1 cellular context compared by ENCODE assay signal in the genomic region with DNA sequence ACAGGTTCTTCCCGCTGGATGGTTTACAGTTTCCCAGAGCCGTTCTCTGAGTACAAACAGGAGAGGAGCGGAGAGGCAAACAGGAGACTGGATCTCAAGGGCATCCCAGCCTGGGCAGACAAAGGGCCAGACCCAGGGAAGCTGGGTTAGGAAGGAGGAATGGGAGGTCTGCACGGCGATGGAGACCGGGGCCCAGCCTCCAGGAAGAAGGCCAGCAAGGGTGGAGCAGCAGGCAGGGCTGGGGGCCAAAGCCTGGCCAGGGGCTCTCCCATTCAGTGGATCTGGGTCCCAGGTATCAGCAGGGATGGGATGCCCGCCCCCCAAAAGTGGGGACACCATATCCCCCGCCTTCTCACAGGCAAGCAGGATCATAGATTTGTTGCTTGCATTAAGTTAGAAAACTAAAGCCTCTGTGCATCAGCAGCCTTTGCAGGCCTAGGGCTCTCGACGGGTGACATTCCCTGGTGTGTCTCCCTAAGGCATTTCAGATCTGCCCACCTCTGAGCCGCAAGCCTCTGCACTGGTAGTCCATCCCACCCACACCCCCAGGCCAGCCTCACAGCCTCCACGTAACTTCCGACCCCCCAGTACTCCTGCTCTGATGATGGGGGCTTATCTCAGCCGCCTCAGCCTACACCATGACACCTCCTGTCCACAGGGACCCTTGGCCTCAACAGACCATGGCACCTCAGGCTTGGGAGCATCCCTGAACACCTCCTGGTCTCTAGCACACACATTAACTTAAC.
TF ChIP-seq lines count a peak whose summit lies in the region.

No MANE protein-coding gene starts in this region.

TF ChIP-seq in GM23338, 12 proteins besides CTCF, POLR2A, EP300 and RAD21 (continued from another document):
- TF ChIP-seq, protein P1, sequence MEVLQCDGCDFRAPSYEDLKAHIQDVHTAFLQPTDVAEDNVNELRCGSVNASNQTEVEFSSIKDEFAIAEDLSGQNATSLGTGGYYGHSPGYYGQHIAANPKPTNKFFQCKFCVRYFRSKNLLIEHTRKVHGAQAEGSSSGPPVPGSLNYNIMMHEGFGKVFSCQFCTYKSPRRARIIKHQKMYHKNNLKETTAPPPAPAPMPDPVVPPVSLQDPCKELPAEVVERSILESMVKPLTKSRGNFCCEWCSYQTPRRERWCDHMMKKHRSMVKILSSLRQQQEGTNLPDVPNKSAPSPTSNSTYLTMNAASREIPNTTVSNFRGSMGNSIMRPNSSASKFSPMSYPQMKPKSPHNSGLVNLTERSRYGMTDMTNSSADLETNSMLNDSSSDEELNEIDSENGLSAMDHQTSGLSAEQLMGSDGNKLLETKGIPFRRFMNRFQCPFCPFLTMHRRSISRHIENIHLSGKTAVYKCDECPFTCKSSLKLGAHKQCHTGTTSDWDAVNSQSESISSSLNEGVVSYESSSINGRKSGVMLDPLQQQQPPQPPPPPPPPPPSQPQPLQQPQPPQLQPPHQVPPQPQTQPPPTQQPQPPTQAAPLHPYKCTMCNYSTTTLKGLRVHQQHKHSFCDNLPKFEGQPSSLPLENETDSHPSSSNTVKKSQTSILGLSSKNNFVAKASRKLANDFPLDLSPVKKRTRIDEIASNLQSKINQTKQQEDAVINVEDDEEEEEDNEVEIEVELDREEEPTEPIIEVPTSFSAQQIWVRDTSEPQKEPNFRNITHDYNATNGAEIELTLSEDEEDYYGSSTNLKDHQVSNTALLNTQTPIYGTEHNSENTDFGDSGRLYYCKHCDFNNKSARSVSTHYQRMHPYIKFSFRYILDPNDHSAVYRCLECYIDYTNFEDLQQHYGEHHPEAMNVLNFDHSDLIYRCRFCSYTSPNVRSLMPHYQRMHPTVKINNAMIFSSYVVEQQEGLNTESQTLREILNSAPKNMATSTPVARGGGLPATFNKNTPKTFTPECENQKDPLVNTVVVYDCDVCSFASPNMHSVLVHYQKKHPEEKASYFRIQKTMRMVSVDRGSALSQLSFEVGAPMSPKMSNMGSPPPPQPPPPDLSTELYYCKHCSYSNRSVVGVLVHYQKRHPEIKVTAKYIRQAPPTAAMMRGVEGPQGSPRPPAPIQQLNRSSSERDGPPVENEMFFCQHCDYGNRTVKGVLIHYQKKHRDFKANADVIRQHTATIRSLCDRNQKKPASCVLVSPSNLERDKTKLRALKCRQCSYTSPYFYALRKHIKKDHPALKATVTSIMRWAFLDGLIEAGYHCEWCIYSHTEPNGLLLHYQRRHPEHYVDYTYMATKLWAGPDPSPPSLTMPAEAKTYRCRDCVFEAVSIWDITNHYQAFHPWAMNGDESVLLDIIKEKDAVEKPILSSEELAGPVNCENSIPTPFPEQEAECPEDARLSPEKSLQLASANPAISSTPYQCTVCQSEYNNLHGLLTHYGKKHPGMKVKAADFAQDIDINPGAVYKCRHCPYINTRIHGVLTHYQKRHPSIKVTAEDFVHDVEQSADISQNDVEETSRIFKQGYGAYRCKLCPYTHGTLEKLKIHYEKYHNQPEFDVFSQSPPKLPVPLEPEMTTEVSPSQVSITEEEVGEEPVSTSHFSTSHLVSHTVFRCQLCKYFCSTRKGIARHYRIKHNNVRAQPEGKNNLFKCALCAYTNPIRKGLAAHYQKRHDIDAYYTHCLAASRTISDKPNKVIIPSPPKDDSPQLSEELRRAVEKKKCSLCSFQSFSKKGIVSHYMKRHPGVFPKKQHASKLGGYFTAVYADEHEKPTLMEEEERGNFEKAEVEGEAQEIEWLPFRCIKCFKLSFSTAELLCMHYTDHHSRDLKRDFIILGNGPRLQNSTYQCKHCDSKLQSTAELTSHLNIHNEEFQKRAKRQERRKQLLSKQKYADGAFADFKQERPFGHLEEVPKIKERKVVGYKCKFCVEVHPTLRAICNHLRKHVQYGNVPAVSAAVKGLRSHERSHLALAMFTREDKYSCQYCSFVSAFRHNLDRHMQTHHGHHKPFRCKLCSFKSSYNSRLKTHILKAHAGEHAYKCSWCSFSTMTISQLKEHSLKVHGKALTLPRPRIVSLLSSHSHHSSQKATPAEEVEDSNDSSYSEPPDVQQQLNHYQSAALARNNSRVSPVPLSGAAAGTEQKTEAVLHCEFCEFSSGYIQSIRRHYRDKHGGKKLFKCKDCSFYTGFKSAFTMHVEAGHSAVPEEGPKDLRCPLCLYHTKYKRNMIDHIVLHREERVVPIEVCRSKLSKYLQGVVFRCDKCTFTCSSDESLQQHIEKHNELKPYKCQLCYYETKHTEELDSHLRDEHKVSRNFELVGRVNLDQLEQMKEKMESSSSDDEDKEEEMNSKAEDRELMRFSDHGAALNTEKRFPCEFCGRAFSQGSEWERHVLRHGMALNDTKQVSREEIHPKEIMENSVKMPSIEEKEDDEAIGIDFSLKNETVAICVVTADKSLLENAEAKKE (CRISPR knock-in tag; IDR thresholded peaks at IDR 0.05) = no peak
- TF ChIP-seq ZNF331 (CRISPR knock-in tag; IDR thresholded peaks at IDR 0.05; ENCODE audit: low read depth) (no peak), CREB1 (CRISPR knock-in tag; IDR thresholded peaks at IDR 0.05; ENCODE audit: low read depth) (no peak), JUNB (IDR thresholded peaks at IDR 0.05; ENCODE audit: unreplicated experiment) (no peak), EZH2phosphoT487 (IDR thresholded peaks at IDR 0.05; ENCODE audit: unreplicated experiment) (no peak), EZH2 (IDR thresholded peaks at IDR 0.05; ENCODE audit: low read depth, unreplicated experiment) (no peak), STAT1 (IDR thresholded peaks at IDR 0.05; ENCODE audit: unreplicated experiment) (no peak), POLR2AphosphoS5 (IDR thresholded peaks at IDR 0.05; ENCODE audit: low read depth) (no peak), NANOG (IDR thresholded peaks at IDR 0.05; ENCODE audit: borderline replicate concordance) (no peak)
- TF ChIP-seq, protein P2, sequence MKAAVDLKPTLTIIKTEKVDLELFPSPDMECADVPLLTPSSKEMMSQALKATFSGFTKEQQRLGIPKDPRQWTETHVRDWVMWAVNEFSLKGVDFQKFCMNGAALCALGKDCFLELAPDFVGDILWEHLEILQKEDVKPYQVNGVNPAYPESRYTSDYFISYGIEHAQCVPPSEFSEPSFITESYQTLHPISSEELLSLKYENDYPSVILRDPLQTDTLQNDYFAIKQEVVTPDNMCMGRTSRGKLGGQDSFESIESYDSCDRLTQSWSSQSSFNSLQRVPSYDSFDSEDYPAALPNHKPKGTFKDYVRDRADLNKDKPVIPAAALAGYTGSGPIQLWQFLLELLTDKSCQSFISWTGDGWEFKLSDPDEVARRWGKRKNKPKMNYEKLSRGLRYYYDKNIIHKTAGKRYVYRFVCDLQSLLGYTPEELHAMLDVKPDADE (IDR thresholded peaks at IDR 0.05) = no peak
- TF ChIP-seq, protein P3, sequence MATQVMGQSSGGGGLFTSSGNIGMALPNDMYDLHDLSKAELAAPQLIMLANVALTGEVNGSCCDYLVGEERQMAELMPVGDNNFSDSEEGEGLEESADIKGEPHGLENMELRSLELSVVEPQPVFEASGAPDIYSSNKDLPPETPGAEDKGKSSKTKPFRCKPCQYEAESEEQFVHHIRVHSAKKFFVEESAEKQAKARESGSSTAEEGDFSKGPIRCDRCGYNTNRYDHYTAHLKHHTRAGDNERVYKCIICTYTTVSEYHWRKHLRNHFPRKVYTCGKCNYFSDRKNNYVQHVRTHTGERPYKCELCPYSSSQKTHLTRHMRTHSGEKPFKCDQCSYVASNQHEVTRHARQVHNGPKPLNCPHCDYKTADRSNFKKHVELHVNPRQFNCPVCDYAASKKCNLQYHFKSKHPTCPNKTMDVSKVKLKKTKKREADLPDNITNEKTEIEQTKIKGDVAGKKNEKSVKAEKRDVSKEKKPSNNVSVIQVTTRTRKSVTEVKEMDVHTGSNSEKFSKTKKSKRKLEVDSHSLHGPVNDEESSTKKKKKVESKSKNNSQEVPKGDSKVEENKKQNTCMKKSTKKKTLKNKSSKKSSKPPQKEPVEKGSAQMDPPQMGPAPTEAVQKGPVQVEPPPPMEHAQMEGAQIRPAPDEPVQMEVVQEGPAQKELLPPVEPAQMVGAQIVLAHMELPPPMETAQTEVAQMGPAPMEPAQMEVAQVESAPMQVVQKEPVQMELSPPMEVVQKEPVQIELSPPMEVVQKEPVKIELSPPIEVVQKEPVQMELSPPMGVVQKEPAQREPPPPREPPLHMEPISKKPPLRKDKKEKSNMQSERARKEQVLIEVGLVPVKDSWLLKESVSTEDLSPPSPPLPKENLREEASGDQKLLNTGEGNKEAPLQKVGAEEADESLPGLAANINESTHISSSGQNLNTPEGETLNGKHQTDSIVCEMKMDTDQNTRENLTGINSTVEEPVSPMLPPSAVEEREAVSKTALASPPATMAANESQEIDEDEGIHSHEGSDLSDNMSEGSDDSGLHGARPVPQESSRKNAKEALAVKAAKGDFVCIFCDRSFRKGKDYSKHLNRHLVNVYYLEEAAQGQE (IDR thresholded peaks at IDR 0.05; ENCODE audit: unreplicated experiment) = no peak
